In genomic region chr11:86135319-86135714, GRCh38 we compare ENCODE assay signal across 24 cellular contexts.
DNase-seq lines count a peak whose midpoint lies in the region; ATAC-seq, FAIRE-seq and TF ChIP-seq lines count a peak whose summit lies in the region.
"Had no signal": no experiment of that assay in that cellular context is flagged by ENCODE, and none has a peak within 500 bp of the region (broad histone marks: within the 10 kb centered on the region; RNA-seq: fewer than 3 reads in every experiment).

No MANE protein-coding gene starts in this region.

- no peak for ATAC-seq in left cardiac atrium
- no peak for ATAC-seq in K562
- no peak for ATAC-seq in HG03457 (IDR thresholded peaks at IDR 0.05; ENCODE audit: unreplicated experiment)

- intact Hi-C loops in left ventricle myocardium inferior (cut with micrococcal nuclease): no loop called here
- intact Hi-C loops in left cardiac atrium (cut with DNase I): no loop called here
- intact Hi-C loops in K562 (cut with micrococcal nuclease): loop anchor here (2.0 kb wide), 2 partner anchors 57 to 67 kb away; partner anchors contain the start of gene PICALM
- intact Hi-C loops in posterior vena cava (cut with DNase I): no loop called here

- H3K27me3 ChIP-seq in left ventricle myocardium inferior (ENCODE audit: low read depth) (no peaks in the 10 kb centered on the region), K562 (ENCODE audit: control insufficient read depth in 2 of 2, insufficient read depth in 2 of 2, low read length in 2 of 2) (no peaks in the 10 kb centered on the region), muscle layer of colon (ENCODE audit: control insufficient read depth in 1 of 2, insufficient read depth in 2 of 2, low read length in 2 of 2) (no peaks in the 10 kb centered on the region)
- H3K27me3 ChIP-seq: BLaER1 had no signal

- WGBS in K562 (ENCODE audit: insufficient coverage, low coverage, missing lambda C conversion rate): 11% methylated on average over 1 of the region's 1 CpG

- no peaks in the 10 kb centered on the region for H3K9me1 ChIP-seq in K562 (ENCODE audit: control insufficient read depth, insufficient read depth, low read length)

- H3K27ac ChIP-seq in left ventricle myocardium inferior (replicated peaks) (peak overlapping the region; percentile 56), K562 (ENCODE audit: extremely low read depth, low read depth, low read length) (peak overlapping the region; percentile 78), muscle layer of colon (ENCODE audit: low read depth, low read length) (peak overlapping the region; percentile 20)
- H3K27ac ChIP-seq: 22Rv1, BLaER1, PC-9, SK-N-MC had no signal

- H3K36me3 ChIP-seq in left ventricle myocardium inferior (no peaks in the 10 kb centered on the region), K562 (ENCODE audit: control insufficient read depth, insufficient read depth, low read length) (no peaks in the 10 kb centered on the region), muscle layer of colon (ENCODE audit: insufficient read depth, low read length) (no peaks in the 10 kb centered on the region)
- H3K36me3 ChIP-seq: BLaER1 had no signal

- peak overlapping the region; percentile 62 for H3K4me2 ChIP-seq in K562 (ENCODE audit: insufficient read depth, low read length)
- H3K4me2 ChIP-seq: BLaER1, PC-9 had no signal

- TF ChIP-seq CTCF in left ventricle myocardium inferior (IDR thresholded peaks at IDR 0.05; ENCODE audit: borderline replicate concordance): no peak
- TF ChIP-seq CTCF in K562 (IDR thresholded peaks at IDR 0.05 in 2 of 3, conservative IDR thresholded peaks at IDR 0.05 in 1 of 3; ENCODE audit: insufficient read depth in 2 of 3, low read depth in 1 of 3, low read length in 3 of 3): no peak

- no peaks in the 10 kb centered on the region for H4K20me1 ChIP-seq in K562 (replicated peaks; ENCODE audit: control insufficient read depth, insufficient read depth, low read length)
- H4K20me1 ChIP-seq: BLaER1 had no signal

- H3K4me3 ChIP-seq in left ventricle myocardium inferior (no peak overlapping the region), K562 (no peak overlapping the region), muscle layer of colon (ENCODE audit: low read depth in 1 of 2, low read length in 2 of 2) (no peak overlapping the region)
- H3K4me3 ChIP-seq: BLaER1, PC-9, SK-N-MC had no signal

- no peak for TF ChIP-seq EP300 in K562 (IDR thresholded peaks at IDR 0.05; ENCODE audit: low read length)

- H3K9ac ChIP-seq in K562 (ENCODE audit: insufficient read depth in 1 of 2, low read depth in 2 of 2, low read length in 2 of 2): peak overlapping the region in 1 of 2 experiments; percentile 55; a peak in 1 of 4 replicates
- H3K9ac ChIP-seq in muscle layer of colon (ENCODE audit: low read length): no peak overlapping the region
- H3K9ac ChIP-seq: BLaER1 had no signal

- no TSS peak for BruUV-seq in K562 (replicated peaks; lab: Mats Ljungman, UMichigan)

- no peak for FAIRE-seq in K562 (lab: Jason Lieb, UNC)
- FAIRE-seq: GM18507, H1 had no signal

- CTCF ChIA-PET in K562 (lab: Yijun Ruan, JAX; ENCODE audit: low intra/inter-chr PET ratio): no interaction called here

- no peak for TF ChIP-seq RAD21 in K562 (CRISPR knock-in tag; conservative IDR thresholded peaks at IDR 0.05 in 1 of 2, IDR thresholded peaks at IDR 0.05 in 1 of 2)

- H3K9me3 ChIP-seq in left ventricle myocardium inferior (replicated peaks) (no peaks in the 10 kb centered on the region), K562 (replicated peaks; ENCODE audit: control insufficient read depth, insufficient read depth, low read depth, low read length) (no peaks in the 10 kb centered on the region), muscle layer of colon (ENCODE audit: low read length) (no peaks in the 10 kb centered on the region)
- H3K9me3 ChIP-seq: BLaER1 had no signal

- H3K79me2 ChIP-seq in K562 (ENCODE audit: control insufficient read depth, insufficient read depth, low read length): peaks cover 2% of the 10 kb centered on the region; the same call in 1 of the 3 replicates

- H3K4me1 ChIP-seq in left ventricle myocardium inferior (peaks cover 5% of the 10 kb centered on the region), K562 (replicated peaks in 1 of 2; ENCODE audit: control insufficient read depth in 2 of 2, insufficient read depth in 2 of 2, low read length in 2 of 2) (peaks cover 22 to 62% of the 10 kb centered on the region in 2 experiments), muscle layer of colon (ENCODE audit: insufficient read depth, low read length) (no peaks in the 10 kb centered on the region)

- DNase-seq in left ventricle myocardium inferior (no peak), left cardiac atrium (no peak), K562 (ENCODE audit: extremely low read depth in 1 of 4, low spot score in 3 of 4) (no peak), T1000 (lab: John Stamatoyannopoulos, UW) (no peak), posterior vena cava (ENCODE audit: low spot score) (no peak), DMS153 treated with DMSO at 0.1 percent for 48 hours (lab: John Stamatoyannopoulos, UW; ENCODE audit: unreplicated experiment) (no peak)
- DNase-seq: ACHN; CD8-positive, alpha-beta memory T cell; DMS53; NCI-H1092 treated with DMSO at 0.1 percent for 48 hours; NCI-H146; NCI-H2029; NCI-H2227 treated with DMSO at 0.1 percent for 48 hours; NCI-H510A; RPMI8226; SHP77 treated with DMSO at 0.1 percent for 48 hours had no signal

- H2AFZ ChIP-seq in K562 (ENCODE audit: low read depth, low read length): peak overlapping the region; percentile 68; the same call in 1 of the 2 replicates
- H2AFZ ChIP-seq: PC-9 had no signal

- POLR2A ChIA-PET in K562 (lab: Yijun Ruan, JAX): interaction anchor here (0.7 to 2.5 kb wide), 6 partner anchors 10 to 210 kb away, joined by 3 to 8 read pairs (median 3); partner anchors contain the start of gene PICALM

- TF ChIP-seq POLR2A in K562 (conservative IDR thresholded peaks at IDR 0.05): no peak

- in situ Hi-C loops in K562 (cut with MboI): no loop called here

TF ChIP-seq in K562, 482 proteins besides CTCF, POLR2A, EP300 and RAD21 (continues in another document):
- 0 out of 2 replicates have a peak, but pooled peaks have one; percentile 11 for TF ChIP-seq CEBPG (CRISPR knock-in tag; IDR thresholded peaks at IDR 0.05)
- TF ChIP-seq CEBPG (tag; conservative IDR thresholded peaks at IDR 0.05 in 1 of 2, IDR thresholded peaks at IDR 0.05 in 1 of 2): no peak
- TF ChIP-seq ZZZ3 (IDR thresholded peaks at IDR 0.05): no peak
- 0 out of 2 replicates have a peak, but pooled peaks have one; percentile 11 for TF ChIP-seq CEBPB (tag; IDR thresholded peaks at IDR 0.05)
- no peak for TF ChIP-seq PURB (CRISPR knock-in tag; IDR thresholded peaks at IDR 0.05; ENCODE audit: low read depth)
- no peak for TF ChIP-seq CBX5 (IDR thresholded peaks at IDR 0.05; ENCODE audit: borderline replicate concordance, low read depth)
- TF ChIP-seq RHOXF2B (CRISPR knock-in tag; conservative IDR thresholded peaks at IDR 0.05): no peak
- TF ChIP-seq SMARCB1 (IDR thresholded peaks at IDR 0.05; ENCODE audit: insufficient read length, low read depth): peak; percentile 63
- peak; percentile 26 for TF ChIP-seq TAF9B (IDR thresholded peaks at IDR 0.05; ENCODE audit: partially characterized antibody)
- TF ChIP-seq SIRT6 (IDR thresholded peaks at IDR 0.05; ENCODE audit: low read depth, low read length): no peak
- TF ChIP-seq ELF2 (CRISPR knock-in tag; IDR thresholded peaks at IDR 0.05): no peak

Comparison
In these comparisons a context has a peak if more than half of its experiments do, and no peak if none do; other contexts are left out.
1. H3K27ac ChIP-seq: peak in every context shown above with its lines; median percentile 78 in K562; 56 in left ventricle myocardium inferior; 20 in muscle layer of colon.